In genomic region chr17:21041753-21042433, GRCh38 we compare ENCODE assay signal across 8 cellular contexts. TPM values are rescaled to one million over a fixed set of nuclear protein-coding genes. Genes with fewer than 3 reads are reported as not detected.
DNase-seq lines count a peak whose midpoint lies in the region; ATAC-seq and TF ChIP-seq lines count a peak whose summit lies in the region.

No MANE protein-coding gene starts in this region.

- no peaks in the 10 kb centered on the region for H3K9me2 ChIP-seq in HCT116 (ENCODE audit: insufficient read depth)

- H3K18ac ChIP-seq in mesendoderm (ENCODE audit: low read length): peak overlapping the region; percentile 100

- WGBS in mesendoderm (ENCODE audit: extremely low coverage, insufficient coverage, low lambda C conversion rate): no CpG with 5 or more reads among the region's 45 CpGs

- H3K23ac ChIP-seq in mesendoderm (ENCODE audit: low read length): peak overlapping the region; percentile 45

- POLR2A ChIA-PET in HCT116 (lab: Charles Lee): interaction anchor here (2.5 kb wide), 1 partner anchor 57 kb away, joined by 12 read pairs; no protein-coding TSS in a partner anchor

- H2BK120ac ChIP-seq in mesendoderm (ENCODE audit: low read depth, low read length): peak overlapping the region; percentile 84

- intact Hi-C loops in HCT116 (cut with micrococcal nuclease): loop anchor here (2.0 to 5.0 kb wide), 4 partner anchors 75 to 470 kb away; partner anchors contain the start of gene TMEM11

- BruUV-seq in HCT116 (replicated peaks; lab: Mats Ljungman, UMichigan): no TSS peak

- H3K4ac ChIP-seq in mesendoderm (ENCODE audit: low read depth, low read length): peak overlapping the region; percentile 93

- peak overlapping the region; percentile 97 to 100 (median 100) for H3K9ac ChIP-seq in BLaER1 treated with 17β-estradiol and CSF1 and Interleukin-3, amounts not matched to agents 10 nM and 100 nM
- H3K9ac ChIP-seq in HCT116 (ENCODE audit: low read length) (peak overlapping the region; percentile 95), endocrine pancreas (ENCODE audit: control insufficient read depth, insufficient read depth, low read length) (peak overlapping the region; percentile 97), mesendoderm (ENCODE audit: low read length) (peak overlapping the region; percentile 100)

- peak overlapping the region; percentile 100 for H3K56ac ChIP-seq in mesendoderm (ENCODE audit: low read length)

- CTCF ChIA-PET in HCT116 (lab: Charles Lee): interaction anchor here (2.2 kb wide), 1 partner anchor 11 kb away, joined by 20 read pairs; no protein-coding TSS in a partner anchor

- H3K36me3 ChIP-seq in BLaER1 treated with 17β-estradiol and CSF1 and Interleukin-3, amounts not matched to agents 10 nM and 100 nM: peaks cover 5 to 34% (median 30%) of the 10 kb centered on the region in 11 experiments; a peak in 20 of 22 replicates
- peaks cover 7 to 11% of the 10 kb centered on the region in 2 experiments; a peak in 3 of 4 replicates for H3K36me3 ChIP-seq in HCT116 (ENCODE audit: control insufficient read depth in 1 of 2, insufficient read depth in 2 of 2, low read length in 2 of 2)
- H3K36me3 ChIP-seq in endocrine pancreas (ENCODE audit: control insufficient read depth, insufficient read depth, low read length): no peaks in the 10 kb centered on the region
- H3K36me3 ChIP-seq in mesendoderm (ENCODE audit: control insufficient read depth, insufficient read depth, low read length): peaks cover 6% of the 10 kb centered on the region

- H3K27ac ChIP-seq in BLaER1 treated with 17β-estradiol and CSF1 and Interleukin-3, amounts not matched to agents 10 nM and 100 nM: peak overlapping the region; percentile 97 to 100 (median 100)
- H3K27ac ChIP-seq in HCT116 (ENCODE audit: low read depth, low read length) (peak overlapping the region; percentile 100), mesendoderm (ENCODE audit: low read depth, low read length) (peak overlapping the region; percentile 83)

- H3K79me2 ChIP-seq in HCT116 (ENCODE audit: insufficient read depth, low read length): peaks cover 53% of the 10 kb centered on the region
- peaks cover 52% of the 10 kb centered on the region for H3K79me2 ChIP-seq in mesendoderm (ENCODE audit: control insufficient read depth, insufficient read depth, low read length)

- H2AFZ ChIP-seq in HCT116 (ENCODE audit: low read depth, low read length, poor library complexity, severe bottlenecking): no peak overlapping the region

- no peak overlapping the region for H4K5ac ChIP-seq in mesendoderm (ENCODE audit: low read length)

- TF ChIP-seq POLR2A in HCT116 (IDR thresholded peaks at IDR 0.05; ENCODE audit: borderline replicate concordance, extremely low read depth, insufficient read depth, insufficient read length): no peak

- RAD21 ChIA-PET in HCT116 (lab: Charles Lee; ENCODE audit: low non-redundant PET in 1 of 2, low total read pairs in 2 of 2, uncharacterized antibody in 2 of 2, unreplicated experiment in 2 of 2): no interaction called here

- peaks cover 52 to 53% (median 52%) of the 10 kb centered on the region in 11 experiments for H4K20me1 ChIP-seq in BLaER1 treated with 17β-estradiol and CSF1 and Interleukin-3, amounts not matched to agents 10 nM and 100 nM
- H4K20me1 ChIP-seq in HCT116 (ENCODE audit: insufficient read depth): peaks cover 22% of the 10 kb centered on the region

- peak overlapping the region; percentile 78 to 100 (median 99) for H3K4me3 ChIP-seq in BLaER1 treated with 17β-estradiol and CSF1 and Interleukin-3, amounts not matched to agents 10 nM and 100 nM
- H3K4me3 ChIP-seq in HCT116 (replicated peaks in 1 of 2; ENCODE audit: low read depth in 1 of 2, low read length in 2 of 2) (peak overlapping the region; percentile 77 to 94), endocrine pancreas (ENCODE audit: control insufficient read depth, insufficient read depth, low read length) (peak overlapping the region; percentile 82), mesendoderm (ENCODE audit: low read length) (peak overlapping the region; percentile 98)

- no peaks in the 10 kb centered on the region for H3K27me3 ChIP-seq in BLaER1 treated with 17β-estradiol and CSF1 and Interleukin-3, amounts not matched to agents 10 nM and 100 nM
- H3K27me3 ChIP-seq in HCT116 (ENCODE audit: insufficient read depth, low read length) (no peaks in the 10 kb centered on the region), endocrine pancreas (ENCODE audit: control insufficient read depth, insufficient read depth, low read length) (no peaks in the 10 kb centered on the region), mesendoderm (ENCODE audit: insufficient read depth, low read length, poor library complexity) (no peaks in the 10 kb centered on the region)

- ATAC-seq in HCT116: peak; percentile 42
- ATAC-seq in HG02884 (IDR thresholded peaks at IDR 0.05; ENCODE audit: unreplicated experiment): no peak

- no peaks in the 10 kb centered on the region for H3K9me3 ChIP-seq in BLaER1 treated with 17β-estradiol and CSF1 and Interleukin-3, amounts not matched to agents 10 nM and 100 nM (replicated peaks in 1 of 11)
- H3K9me3 ChIP-seq in HCT116 (ENCODE audit: control insufficient read depth in 1 of 2, insufficient read depth in 1 of 2, low read depth in 1 of 2, low read length in 2 of 2): no peaks in the 10 kb centered on the region
- no peaks in the 10 kb centered on the region for H3K9me3 ChIP-seq in endocrine pancreas (ENCODE audit: control insufficient read depth, low read length)

- H3K79me1 ChIP-seq in mesendoderm (ENCODE audit: low read length): no peaks in the 10 kb centered on the region

- no peak for TF ChIP-seq RAD21 in HCT116 (IDR thresholded peaks at IDR 0.05; ENCODE audit: low read depth)

- H4K8ac ChIP-seq in mesendoderm (ENCODE audit: low read depth, low read length): no peak overlapping the region

- peak; percentile 48 for DNase-seq in HCT116 (ENCODE audit: low read depth, low spot score)
- DNase-seq in NCI-H748 (lab: John Stamatoyannopoulos, UW; ENCODE audit: unreplicated experiment): peak; percentile 89
- DNase-seq in activated CD8-positive, alpha-beta memory T cell treated with anti-CD3 and anti-CD28 coated beads for 4 hours (ENCODE audit: low read depth in 2 of 2): peak; percentile 36 to 50
- peak; percentile 96 for DNase-seq in mesendoderm
- peak; percentile 33 for DNase-seq in stimulated activated CD8-positive, alpha-beta memory T cell treated with anti-CD3 and anti-CD28 coated beads, Interleukin-12 subunit alpha, Interleukin-12 subunit beta, amount 100 ng/mL, for 1 hour (ENCODE audit: low read depth)

- no peak overlapping the region for H2BK5ac ChIP-seq in mesendoderm (ENCODE audit: low read length)

- peak overlapping the region; percentile 75 to 97 (median 91) for H3K4me2 ChIP-seq in BLaER1 treated with 17β-estradiol and CSF1 and Interleukin-3, amounts not matched to agents 10 nM and 100 nM
- H3K4me2 ChIP-seq in HCT116 (ENCODE audit: low read length): peak overlapping the region; percentile 74
- peak overlapping the region; percentile 40 for H3K4me2 ChIP-seq in mesendoderm (ENCODE audit: low read length)

- no peak overlapping the region for H2BK15ac ChIP-seq in mesendoderm (replicated peaks; ENCODE audit: low read depth)

- no peak for TF ChIP-seq CTCF in HCT116 (IDR thresholded peaks at IDR 0.05 in 2 of 3, conservative IDR thresholded peaks at IDR 0.05 in 1 of 3; ENCODE audit: borderline replicate concordance in 1 of 3, insufficient read depth in 1 of 3, low read depth in 2 of 3, low read length in 2 of 3)

- no peak overlapping the region for H2AK5ac ChIP-seq in mesendoderm (ENCODE audit: low read length)

- H3K4me1 ChIP-seq in BLaER1 treated with 17β-estradiol and CSF1 and Interleukin-3, amounts not matched to agents 10 nM and 100 nM: peaks cover 41 to 51% (median 49%) of the 10 kb centered on the region in 10 experiments
- H3K4me1 ChIP-seq in HCT116 (ENCODE audit: control insufficient read depth in 1 of 2, insufficient read depth in 2 of 2, low read length in 2 of 2) (peaks cover 11 to 28% of the 10 kb centered on the region in 2 experiments), endocrine pancreas (ENCODE audit: control insufficient read depth, insufficient read depth, low read length) (peaks cover 6% of the 10 kb centered on the region), mesendoderm (ENCODE audit: control insufficient read depth, low read depth, low read length) (peaks cover 13% of the 10 kb centered on the region)

TF ChIP-seq in HCT116, 20 proteins besides CTCF, POLR2A, EP300 and RAD21:
- TF ChIP-seq TCF7L2 (IDR thresholded peaks at IDR 0.05; ENCODE audit: borderline replicate concordance, extremely low read depth, insufficient read depth, insufficient read length) (no peak), EGR1 (IDR thresholded peaks at IDR 0.05; ENCODE audit: low read depth) (peak; percentile 38; the same call in 1 of the 2 replicates), SP1 (IDR thresholded peaks at IDR 0.05; ENCODE audit: low read depth) (peak; percentile 35; the same call in 1 of the 2 replicates)
TF ChIP-seq in HCT116: peak in this region for 2.

RNA-seq across cellular contexts. Expression of gene USP22, which starts 0.9 kb away (rescaled TPM):
- 210 TPM for total RNA-seq in HCT116 (2021; ENCODE audit: unreplicated experiment)
- polyA plus RNA-seq in HCT116 (2012): 111 and 112 TPM in 2 replicates
- polyA plus RNA-seq in mesendoderm (2013, experiment 1 of 2): 221 TPM
- 204 TPM for polyA plus RNA-seq in mesendoderm (2013, experiment 2 of 2)

Comparison
In these comparisons a context has a peak if more than half of its experiments do, and no peak if none do; other contexts are left out.
1. H3K4me2 ChIP-seq: peak in every context shown above with its lines; median percentile 91 in BLaER1 treated with 17β-estradiol and CSF1 and Interleukin-3, amounts not matched to agents 10 nM and 100 nM; 74 in HCT116; 40 in mesendoderm.
2. DNase-seq: peak in every context shown above with its lines; median percentile 96 in mesendoderm; 89 in NCI-H748; 48 in HCT116; 43 in activated CD8-positive, alpha-beta memory T cell treated with anti-CD3 and anti-CD28 coated beads for 4 hours; 33 in stimulated activated CD8-positive, alpha-beta memory T cell treated with anti-CD3 and anti-CD28 coated beads, Interleukin-12 subunit alpha, Interleukin-12 subunit beta, amount 100 ng/mL, for 1 hour.